1 cellular context compared by ENCODE assay signal in the genomic region with DNA sequence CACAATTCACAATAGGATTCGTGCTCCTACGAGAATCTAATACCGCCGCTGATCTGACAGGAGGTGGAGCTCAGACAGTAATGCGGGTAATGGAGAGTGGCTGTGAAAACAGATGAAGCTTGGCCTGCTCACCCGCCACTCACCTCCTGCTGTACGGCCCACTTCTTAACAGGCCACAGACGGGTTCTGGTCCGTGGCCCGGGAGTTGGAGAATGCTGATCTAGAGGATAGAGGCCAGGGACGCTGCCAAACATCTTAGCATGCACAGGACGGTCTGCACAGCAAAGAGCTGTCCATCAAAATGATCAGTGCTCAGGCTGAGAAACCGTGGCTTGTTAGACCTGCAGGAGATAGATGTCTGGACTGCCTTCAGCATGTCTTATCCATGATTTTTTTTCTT.
TF ChIP-seq lines count a peak whose summit lies in the region.

No MANE protein-coding gene starts in this region.

TF ChIP-seq in SK-N-SH, 30 proteins besides CTCF, POLR2A, EP300 and RAD21 (continued from another document):
- TF ChIP-seq PBX3 (IDR thresholded peaks at IDR 0.05): 0 out of 2 replicates have a peak, but pooled peaks have one; percentile 24
